In the genomic region with DNA sequence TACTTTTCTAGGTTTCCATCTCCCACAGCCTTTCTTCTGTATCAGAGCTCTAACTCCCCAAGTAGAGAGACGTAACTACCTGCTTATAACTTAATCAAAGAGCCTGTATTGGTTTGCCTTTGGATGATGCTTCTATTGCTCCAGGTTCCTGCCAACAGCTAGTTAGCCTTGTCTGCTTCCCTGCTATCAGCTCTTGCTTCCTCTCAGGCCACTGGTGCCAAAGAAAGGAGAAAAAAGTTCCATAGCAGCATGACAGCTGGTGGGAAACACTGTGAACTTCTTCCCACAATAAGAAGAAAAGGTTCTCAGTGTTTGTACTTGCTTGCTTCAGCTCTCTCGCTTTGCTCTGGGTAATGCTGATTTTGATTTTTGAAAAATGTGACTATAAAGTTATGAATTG, we compare ENCODE assay signal across 17 cellular contexts.
DNase-seq lines count a peak whose midpoint lies in the region; TF ChIP-seq lines count a peak whose summit lies in the region.
"Had no signal": no experiment of that assay in that cellular context is flagged by ENCODE, and none has a peak within 500 bp of the region (broad histone marks: within the 10 kb centered on the region; RNA-seq: fewer than 3 reads in every experiment).

No MANE protein-coding gene starts in this region.

- DNase-seq in KG1 (lab: John Stamatoyannopoulos, UW) (peak; percentile 10), brain microvascular endothelial cell (peak; percentile 29), iris pigment epithelial cell (ENCODE audit: low read depth) (peak; percentile 10), tibial artery (no peak), SW480 (ENCODE audit: low spot score) (no peak), mesenteric fat pad (ENCODE audit: low spot score) (no peak)
- no peak for DNase-seq in activated CD4-positive, alpha-beta T cell treated with anti-CD3 and anti-CD28 coated beads, Interleukin-2, amount 50 U/mL, for 4 hours
- DNase-seq: DMS153, NCI-H1694, NCI-H446, nucleus accumbens had no signal

- no peaks in the 10 kb centered on the region for H3K9me3 ChIP-seq in tibial artery
- H3K9me3 ChIP-seq: vagina had no signal

- H3K4me3 ChIP-seq in brain microvascular endothelial cell (ENCODE audit: low read depth, low read length) (no peak overlapping the region), tibial artery (no peak overlapping the region)
- H3K4me3 ChIP-seq: BLaER1 treated with 17β-estradiol and CSF1 and Interleukin-3, amounts not matched to agents 10 nM and 100 nM; HAP-1; lung; skin epidermis; vagina had no signal

- no peak overlapping the region for H3K27ac ChIP-seq in brain microvascular endothelial cell
- peak overlapping the region; percentile 1 to 18 for H3K27ac ChIP-seq in tibial artery
- H3K27ac ChIP-seq: BLaER1 treated with 17β-estradiol and CSF1 and Interleukin-3, amounts not matched to agents 10 nM and 100 nM; KMS-11; skin epidermis; vagina had no signal

- intact Hi-C loops in tibial artery (cut with DNase I; ENCODE audit: low total_unique reads): no loop called here

- no peaks in the 10 kb centered on the region for H3K27me3 ChIP-seq in brain microvascular endothelial cell (replicated peaks)
- no peaks in the 10 kb centered on the region for H3K27me3 ChIP-seq in tibial artery
- H3K27me3 ChIP-seq: BLaER1 treated with 17β-estradiol and CSF1 and Interleukin-3, amounts not matched to agents 10 nM and 100 nM; vagina had no signal

- TF ChIP-seq CTCF in brain microvascular endothelial cell (IDR thresholded peaks at IDR 0.05; ENCODE audit: low read depth, low read length, missing control alignments) (no peak), tibial artery (IDR thresholded peaks at IDR 0.05) (no peak)

- peaks cover 0 to 42% (median 14%) of the 10 kb centered on the region in 4 donors for H3K4me1 ChIP-seq in tibial artery

- in situ Hi-C loops in brain microvascular endothelial cell (cut with HindIII; ENCODE audit: low pct_ligation_motif_present, low sequenced_read_pairs): no loop called here

- H3K36me3 ChIP-seq in brain microvascular endothelial cell (replicated peaks) (no peaks in the 10 kb centered on the region), tibial artery (no peaks in the 10 kb centered on the region)
- H3K36me3 ChIP-seq: HAP-1, vagina had no signal

Comparison
In these comparisons a context has a peak if more than half of its experiments do, and no peak if none do; other contexts are left out.
1. DNase-seq: peak in KG1 (single experiment), brain microvascular endothelial cell (single experiment) and iris pigment epithelial cell (single experiment); none in tibial artery (0 of 2), SW480 (single experiment), mesenteric fat pad (single experiment) and activated CD4-positive, alpha-beta T cell treated with anti-CD3 and anti-CD28 coated beads, Interleukin-2, amount 50 U/mL, for 4 hours (0 of 2).